ENCODE assay signal across 10 cellular contexts in the genomic region with DNA sequence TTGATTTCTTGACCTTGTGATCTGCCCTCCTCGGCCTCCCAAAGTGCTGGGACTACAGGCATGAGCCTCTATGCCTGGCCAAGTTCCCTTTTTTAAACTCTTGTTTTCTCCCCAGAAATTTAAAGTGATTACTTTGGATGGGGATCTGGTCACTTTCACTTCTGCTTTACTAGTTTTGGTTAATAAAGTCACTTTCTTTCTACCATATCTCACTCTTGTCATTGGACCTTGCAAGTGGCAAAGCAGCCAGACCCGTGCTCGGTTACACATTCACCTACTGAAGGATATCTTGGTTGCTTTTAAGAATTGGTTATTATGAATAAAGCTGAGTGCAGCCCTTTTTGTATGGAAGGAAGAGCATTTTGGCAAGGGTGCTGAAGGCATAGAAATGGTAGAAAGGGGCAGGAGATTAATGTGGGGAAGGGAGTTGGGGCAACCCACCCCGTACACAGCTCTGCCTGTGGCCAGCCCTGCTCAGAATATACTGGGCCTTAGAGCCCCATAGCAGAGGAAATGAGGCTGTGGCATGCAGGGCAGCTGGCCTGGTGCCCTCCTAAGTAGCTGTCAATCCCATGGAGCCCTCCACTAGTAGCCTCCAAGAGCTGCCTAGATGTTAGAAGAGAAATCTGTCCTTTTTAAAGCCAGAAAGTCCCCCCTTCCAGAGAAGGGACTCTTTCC. TPM values are rescaled to one million over a fixed set of nuclear protein-coding genes. Genes with fewer than 3 reads are reported as not detected.
DNase-seq lines count a peak whose midpoint lies in the region; ATAC-seq, FAIRE-seq and TF ChIP-seq lines count a peak whose summit lies in the region.
"Had no signal": no experiment of that assay in that cellular context is flagged by ENCODE, and none has a peak within 500 bp of the region (broad histone marks: within the 10 kb centered on the region; RNA-seq: fewer than 3 reads in every experiment).

No MANE protein-coding gene starts in this region.

- TF ChIP-seq POLR2A in GM12892 (IDR thresholded peaks at IDR 0.05; ENCODE audit: low read depth, low read length) = no peak

- FAIRE-seq in GM12892 (lab: Jason Lieb, UNC) = peak; percentile 77

- peak; percentile 31 for DNase-seq in GM12892 (ENCODE audit: insufficient read length)
- DNase-seq in SKM-1 (lab: John Stamatoyannopoulos, UW; ENCODE audit: unreplicated experiment) = peak; percentile 34
- DNase-seq in UCSD-AML1 (lab: John Stamatoyannopoulos, UW; ENCODE audit: unreplicated experiment) = no peak
- DNase-seq in T-helper 9 cell = no peak
- no peak for DNase-seq in NCI-H1105 treated with DMSO at 0.1 percent for 48 hours (lab: John Stamatoyannopoulos, UW)
- no peak for DNase-seq in 8988T
- DNase-seq: NCI-H526 treated with DMSO at 0.1 percent for 48 hours, substantia nigra had no signal

- ATAC-seq in GM19452 (IDR thresholded peaks at IDR 0.05; ENCODE audit: unreplicated experiment) (peak; percentile 94), HG03095 (IDR thresholded peaks at IDR 0.05; ENCODE audit: unreplicated experiment) (peak; percentile 85)

RNA-seq across cellular contexts. Expression of a gene that starts 40.7 kb away (rescaled TPM):
- not detected for polyA plus RNA-seq in GM12892 (2012; ENCODE audit: missing spikeins)

Comparison
In these comparisons a context has a peak if more than half of its experiments do, and no peak if none do; other contexts are left out.
1. DNase-seq: peak in GM12892 (single experiment) and SKM-1 (single experiment); none in UCSD-AML1 (single experiment), T-helper 9 cell (single experiment), NCI-H1105 treated with DMSO at 0.1 percent for 48 hours (single experiment) and 8988T (single experiment).